Comparison of ENCODE assay signal across 8 cellular contexts in genomic region chr9:87667164-87667738, GRCh38. TPM values are rescaled to one million over a fixed set of nuclear protein-coding genes. Genes with fewer than 3 reads are reported as not detected.
A peak's percentile ranks its signal among the peaks of the same experiment; 100 is the strongest.
DNase-seq lines count a peak whose midpoint lies in the region; ATAC-seq and TF ChIP-seq lines count a peak whose summit lies in the region.

No MANE protein-coding gene starts in this region.

- no peak for ATAC-seq in GM19452 (IDR thresholded peaks at IDR 0.05; ENCODE audit: unreplicated experiment)

- TF ChIP-seq CTCF in CD14-positive monocyte (IDR thresholded peaks at IDR 0.05) (peak; percentile 50), GM20000 (IDR thresholded peaks at IDR 0.05; ENCODE audit: extremely low read depth, missing control alignments) (no peak)

- peak overlapping the region in 1 of 7 donors; percentile 58 for H3K27ac Mint-ChIP-seq in CD14-positive monocyte

- no peak overlapping the region for H3K4me3 Mint-ChIP-seq in CD14-positive monocyte

- H3K4me1 Mint-ChIP-seq in CD14-positive monocyte = peaks cover 3% of the 10 kb centered on the region

- peaks cover 12 to 23% (median 16%) of the 10 kb centered on the region in 7 donors for H3K9me3 Mint-ChIP-seq in CD14-positive monocyte

- H3K27me3 Mint-ChIP-seq in CD14-positive monocyte (ENCODE audit: low read depth in 3 of 3) = peaks cover 0 to 4% (median 0%) of the 10 kb centered on the region in 3 donors

- DNase-seq in CD14-positive monocyte (ENCODE audit: low spot score) (no peak), GM20000 (ENCODE audit: low spot score) (peak; percentile 48), SK-N-DZ (ENCODE audit: low spot score) (peak; percentile 7), iPS-NIHi7 (ENCODE audit: extremely low spot score) (peak; percentile 72), pons (ENCODE audit: low spot score) (no peak), amygdala (lab: John Stamatoyannopoulos, UW) (no peak), cerebellum (ENCODE audit: low spot score) (no peak)

- H3K36me3 Mint-ChIP-seq in CD14-positive monocyte = peaks cover 84 to 93% of the 10 kb centered on the region in 2 donors

- intact Hi-C loops in CD14-positive monocyte (cut with micrococcal nuclease) = no loop called here

RNA-seq across cellular contexts. Expression of gene CTSL, which starts 58.7 kb away (rescaled TPM):
- 10 to 100 TPM; 22.0 to 28.3 TPM for polyA plus RNA-seq in CD14-positive monocyte
- polyA plus RNA-seq in SK-N-DZ (2014; cell fraction: cytosol; rRNA removed) = 33.3 and 39.0 TPM in 2 replicates
- polyA plus RNA-seq in SK-N-DZ (2014; cell fraction: nucleus; rRNA removed) = 12.5 and 14.6 TPM in 2 replicates
- 28.9 TPM for total RNA-seq in cerebellum

Comparison
In these comparisons a context has a peak if more than half of its experiments do, and no peak if none do; other contexts are left out.
1. DNase-seq: peak in GM20000 (single experiment), SK-N-DZ (single experiment) and iPS-NIHi7 (single experiment); none in CD14-positive monocyte (single experiment), pons (single experiment), amygdala (0 of 56) and cerebellum (single experiment).